ENCODE assay signal across 18 cellular contexts in the genomic region with DNA sequence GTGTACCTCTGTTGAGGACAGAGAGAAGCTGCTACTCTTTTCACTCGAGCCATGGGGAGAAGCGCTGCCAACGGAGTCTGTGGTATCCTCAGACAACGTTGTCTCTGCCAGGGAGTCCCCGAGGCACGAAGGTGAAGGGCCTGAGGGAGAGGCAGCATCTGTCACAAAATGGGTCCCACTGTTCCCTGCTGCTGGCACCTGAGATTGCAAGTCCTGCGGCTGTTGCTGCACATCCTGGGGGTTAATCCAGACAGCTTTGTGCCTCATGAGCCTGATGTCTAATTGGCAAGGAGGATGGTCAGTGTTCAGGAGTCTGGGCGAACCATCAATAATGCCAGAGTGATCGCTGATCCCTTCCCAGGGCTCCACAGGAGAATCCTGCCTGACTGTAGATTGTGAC. TPM values are rescaled to one million over a fixed set of nuclear protein-coding genes. Genes with fewer than 3 reads are reported as not detected.
"Had no signal": no experiment of that assay in that cellular context is flagged by ENCODE, and none has a peak within 500 bp of the region (broad histone marks: within the 10 kb centered on the region; RNA-seq: fewer than 3 reads in every experiment).

No MANE protein-coding gene starts in this region.

- H3K4me1 ChIP-seq: gastrocnemius medialis, parathyroid adenoma had no signal

- H3K27ac ChIP-seq: gastrocnemius medialis, heart right ventricle, left lung, parathyroid adenoma had no signal

- H3K4me3 ChIP-seq: gastrocnemius medialis, heart right ventricle, left lung, spleen had no signal

- H3K4me1 Mint-ChIP-seq: activated CD4-positive, alpha-beta T cell treated with anti-CD3 and anti-CD28 coated beads, Interleukin-2, amount 10 ng/mL, durations not matched to agents 7 days and 5 days had no signal

- H3K36me3 Mint-ChIP-seq: activated naive CD4-positive, alpha-beta T cell treated with anti-CD3 and anti-CD28 coated beads, Interleukin-2, amount 50 U/mL, for 72 hours; naive thymus-derived CD4-positive, alpha-beta T cell had no signal

- H3K27ac Mint-ChIP-seq: activated CD4-positive, alpha-beta T cell treated with anti-CD3 and anti-CD28 coated beads, Interleukin-2, amount 10 ng/mL, durations not matched to agents 7 days and 5 days; activated naive CD4-positive, alpha-beta T cell treated with anti-CD3 and anti-CD28 coated beads, Interleukin-2, amount 50 U/mL, for 72 hours; naive thymus-derived CD4-positive, alpha-beta T cell had no signal

- ATAC-seq: activated CD4-positive, CD25-positive, alpha-beta regulatory T cell treated with anti-CD3 and anti-CD28 coated beads, Interleukin-2, amount 50 U/mL, for 24 hours; activated naive CD4-positive, alpha-beta T cell treated with anti-CD3 and anti-CD28 coated beads, Interleukin-2, amount 50 U/mL, for 72 hours; activated T-cell treated with anti-CD3 and anti-CD28 coated beads, Interleukin-2, amount 50 U/mL, for 4 hours; esophagus mucosa; heart right ventricle; left lung; naive thymus-derived CD4-positive, alpha-beta T cell had no signal

- H3K27me3 Mint-ChIP-seq: naive thymus-derived CD4-positive, alpha-beta T cell had no signal

- H2AFZ ChIP-seq: parathyroid adenoma had no signal

- H3K4me3 Mint-ChIP-seq: activated CD4-positive, alpha-beta T cell treated with anti-CD3 and anti-CD28 coated beads, Interleukin-2, amount 10 ng/mL, durations not matched to agents 7 days and 5 days; naive thymus-derived CD4-positive, alpha-beta T cell had no signal

- H3K36me3 ChIP-seq: gastrocnemius medialis, left lung had no signal

- H3K9me3 Mint-ChIP-seq: activated CD4-positive, alpha-beta T cell treated with anti-CD3 and anti-CD28 coated beads, Interleukin-2, amount 10 ng/mL, durations not matched to agents 7 days and 5 days; activated naive CD4-positive, alpha-beta T cell treated with anti-CD3 and anti-CD28 coated beads, Interleukin-2, amount 50 U/mL, for 72 hours; activated T-cell treated with anti-CD3 and anti-CD28 coated beads, Interleukin-2, amount 50 U/mL, for 4 hours; naive thymus-derived CD4-positive, alpha-beta T cell had no signal

- H3K79me2 ChIP-seq: parathyroid adenoma had no signal

- DNase-seq: activated CD4-positive, alpha-beta T cell treated with anti-CD3 and anti-CD28 coated beads, Interleukin-2, amount 10 ng/mL, durations not matched to agents 7 days and 5 days; activated CD8-positive, alpha-beta memory T cell treated with anti-CD3 and anti-CD28 coated beads, Interleukin-2, amount 50 U/mL, for 4 hours; activated effector memory CD4-positive, alpha-beta T cell treated with anti-CD3 and anti-CD28 coated beads, Interleukin-2, amount 50 U/mL, for 16 hours; activated T-cell treated with anti-CD3 and anti-CD28 coated beads, Interleukin-2, amount 50 U/mL, for 4 hours; amniotic stem cell; effector CD8-positive, alpha-beta T cell; gastrocnemius medialis; heart right ventricle; left lung; mammary epithelial cell; naive thymus-derived CD4-positive, alpha-beta T cell; spleen; stimulated activated CD4-positive, alpha-beta T cell treated with anti-CD3 and anti-CD28 coated beads, Interleukin-4, amount 100 ng/mL, for 4 hours; stimulated activated naive CD4-positive, alpha-beta T cell had no signal

- H3K9me3 ChIP-seq: gastrocnemius medialis, heart right ventricle, left lung, spleen had no signal

RNA-seq across cellular contexts. Expression of a gene that starts 15.0 kb away (rescaled TPM):
- total RNA-seq: activated CD4-positive, alpha-beta T cell treated with anti-CD3 and anti-CD28 coated beads, Interleukin-2, amount 10 ng/mL, durations not matched to agents 7 days and 5 days had no signal
